Comparison of ENCODE assay signal across 21 cellular contexts in genomic region chr10:101624526-101625102, GRCh38. TPM values are rescaled to one million over a fixed set of nuclear protein-coding genes. Genes with fewer than 3 reads are reported as not detected.
DNase-seq lines count a peak whose midpoint lies in the region; FAIRE-seq and TF ChIP-seq lines count a peak whose summit lies in the region.
"Had no signal": no experiment of that assay in that cellular context is flagged by ENCODE, and none has a peak within 500 bp of the region (broad histone marks: within the 10 kb centered on the region; RNA-seq: fewer than 3 reads in every experiment).

No MANE protein-coding gene starts in this region.

- peaks cover 0 to 7% (median 0%) of the 10 kb centered on the region in 11 experiments; a peak in 2 of 22 replicates for H3K9me3 ChIP-seq in BLaER1 treated with 17β-estradiol and CSF1 and Interleukin-3, amounts not matched to agents 10 nM and 100 nM (replicated peaks in 1 of 11)
- H3K9me3 ChIP-seq in kidney (ENCODE audit: control insufficient read depth in 1 of 2, low read length in 2 of 2), result no peaks in the 10 kb centered on the region
- H3K9me3 ChIP-seq: mucosa of descending colon, spleen had no signal

- no peak for FAIRE-seq in kidney (lab: Jason Lieb, UNC)
- FAIRE-seq: HepG2, urothelium cell line had no signal

- H3K4me3 ChIP-seq in BLaER1 treated with 17β-estradiol and CSF1 and Interleukin-3, amounts not matched to agents 10 nM and 100 nM, result 0 out of 20 replicates have a peak overlapping the region, but pooled peaks of 1 of the 10 experiments have one; percentile 4
- no peak overlapping the region for H3K4me3 ChIP-seq in kidney (ENCODE audit: low read length in 2 of 2)
- H3K4me3 ChIP-seq: cardiac muscle cell, mucosa of descending colon, PC-9, spleen had no signal

- H3K4me1 ChIP-seq in BLaER1 treated with 17β-estradiol and CSF1 and Interleukin-3, amounts not matched to agents 10 nM and 100 nM, result peaks cover 22 to 34% (median 26%) of the 10 kb centered on the region in 10 experiments
- H3K4me1 ChIP-seq in kidney (ENCODE audit: control insufficient read depth in 1 of 2, insufficient read depth in 1 of 2, low read depth in 1 of 2, low read length in 2 of 2), result no peaks in the 10 kb centered on the region
- H3K4me1 ChIP-seq: spleen had no signal

- no peak for TF ChIP-seq CTCF in kidney (IDR thresholded peaks at IDR 0.05; ENCODE audit: borderline replicate concordance, extremely low read depth, insufficient read depth)

- H3K36me3 ChIP-seq in BLaER1 treated with 17β-estradiol and CSF1 and Interleukin-3, amounts not matched to agents 10 nM and 100 nM, result peaks cover 50 to 95% (median 77%) of the 10 kb centered on the region in 11 experiments
- peaks cover 13 to 14% of the 10 kb centered on the region in 2 donors for H3K36me3 ChIP-seq in kidney (ENCODE audit: control insufficient read depth in 1 of 2, insufficient read depth in 2 of 2, low read length in 2 of 2)

- H3K4me2 ChIP-seq in BLaER1 treated with 17β-estradiol and CSF1 and Interleukin-3, amounts not matched to agents 10 nM and 100 nM, result peak overlapping the region; percentile 57 to 92 (median 73)
- H3K4me2 ChIP-seq: PC-9 had no signal

- peaks cover 25 to 52% (median 46%) of the 10 kb centered on the region in 11 experiments; a peak in 20 of 22 replicates for H4K20me1 ChIP-seq in BLaER1 treated with 17β-estradiol and CSF1 and Interleukin-3, amounts not matched to agents 10 nM and 100 nM

- peak overlapping the region in 7 of 11 experiments; percentile 11 to 63 (median 41); a peak in 9 of 22 replicates for H3K27ac ChIP-seq in BLaER1 treated with 17β-estradiol and CSF1 and Interleukin-3, amounts not matched to agents 10 nM and 100 nM
- H3K27ac ChIP-seq in caudate nucleus (ENCODE audit: low read depth, low read length) (peak overlapping the region; percentile 50), kidney (ENCODE audit: low read depth in 2 of 2, low read length in 2 of 2) (no peak overlapping the region)
- H3K27ac ChIP-seq: cardiac muscle cell, PC-9, spleen had no signal

- peak; percentile 10 for DNase-seq in LHCN-M2 (ENCODE audit: low read depth)
- DNase-seq in caudate nucleus (lab: John Stamatoyannopoulos, UW), result no peak
- DNase-seq in kidney, result peak; percentile 29
- DNase-seq in AG08396 (ENCODE audit: low spot score), result no peak
- no peak for DNase-seq in NCI-H345 (lab: John Stamatoyannopoulos, UW)
- no peak for DNase-seq in stimulated activated CD4-positive, alpha-beta T cell treated with anti-CD3 and anti-CD28 coated beads, Interleukin-12 subunit alpha, Interleukin-12 subunit beta, amount 100 ng/mL, for 4 hours
- no peak for DNase-seq in iPS-NIHi7 (ENCODE audit: extremely low spot score)
- DNase-seq: activated CD4-positive, alpha-beta T cell treated with anti-CD3 and anti-CD28 coated beads, Interleukin-2, amount 50 U/mL, for 1 hour; activated effector memory CD4-positive, alpha-beta T cell treated with anti-CD3 and anti-CD28 coated beads, Interleukin-2, amount 50 U/mL, for 16 hours; HFFc6; left ventricle myocardium superior; mucosa of descending colon; NCI-H2171; NCI-H69; PC-9; spleen; substantia nigra had no signal

- intact Hi-C loops in kidney (cut with DNase I), result no loop called here

- no peaks in the 10 kb centered on the region for H3K27me3 ChIP-seq in BLaER1 treated with 17β-estradiol and CSF1 and Interleukin-3, amounts not matched to agents 10 nM and 100 nM
- H3K27me3 ChIP-seq: cardiac muscle cell, spleen had no signal

- peak overlapping the region in 5 of 11 experiments; percentile 3 to 53 (median 23); a peak in 10 of 22 replicates for H3K9ac ChIP-seq in BLaER1 treated with 17β-estradiol and CSF1 and Interleukin-3, amounts not matched to agents 10 nM and 100 nM
- no peak overlapping the region for H3K9ac ChIP-seq in kidney (ENCODE audit: low read length in 2 of 2)

RNA-seq across cellular contexts. Expression of gene DPCD, which starts 36.5 kb away (rescaled TPM):
- total RNA-seq in LHCN-M2 (2014; rRNA removed), result 50.7 and 71.6 TPM in 2 replicates
- 55.7 TPM for polyA plus RNA-seq in LHCN-M2 (2012)
- total RNA-seq in kidney, result 26.4 TPM
- 63.1 TPM for polyA plus RNA-seq in kidney (ENCODE audit: insufficient read depth, low read depth, low replicate concordance)

RNA-seq across cellular contexts. Expression of gene POLL, which starts 36.6 kb away (rescaled TPM):
- total RNA-seq in LHCN-M2 (2014; rRNA removed), result 9.4 and 10.2 TPM in 2 replicates
- 12.7 TPM for polyA plus RNA-seq in LHCN-M2 (2012)
- 35.2 TPM for total RNA-seq in kidney
- polyA plus RNA-seq in kidney (ENCODE audit: insufficient read depth, low read depth, low replicate concordance), result 27.5 TPM

Comparison
In these comparisons a context has a peak if more than half of its experiments do, and no peak if none do; other contexts are left out.
1. H3K27ac ChIP-seq: peak in BLaER1 treated with 17β-estradiol and CSF1 and Interleukin-3, amounts not matched to agents 10 nM and 100 nM (7 of 11) and caudate nucleus (single experiment); none in kidney (0 of 2).
2. DNase-seq: peak in LHCN-M2 (single experiment) and kidney (single experiment); none in caudate nucleus (0 of 61), AG08396 (single experiment), NCI-H345 (single experiment), stimulated activated CD4-positive, alpha-beta T cell treated with anti-CD3 and anti-CD28 coated beads, Interleukin-12 subunit alpha, Interleukin-12 subunit beta, amount 100 ng/mL, for 4 hours (single experiment) and iPS-NIHi7 (single experiment).